In the genomic region with DNA sequence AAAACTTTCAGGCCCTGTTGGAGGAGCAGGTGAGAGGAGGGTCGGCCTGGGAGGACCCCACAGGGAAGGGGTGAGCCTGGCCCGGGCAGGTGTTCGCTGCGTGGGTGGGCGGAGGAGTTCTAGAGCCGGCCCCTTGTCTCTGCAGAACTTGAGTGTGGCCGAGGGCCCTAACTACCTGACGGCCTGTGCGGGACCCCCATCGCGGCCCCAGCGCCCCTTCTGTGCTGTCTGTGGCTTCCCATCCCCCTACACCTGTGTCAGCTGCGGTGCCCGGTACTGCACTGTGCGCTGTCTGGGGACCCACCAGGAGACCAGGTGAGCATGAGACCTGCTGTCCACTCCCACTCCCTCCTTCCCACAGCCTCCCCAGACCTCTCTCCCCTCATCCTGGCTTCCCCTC, we compare ENCODE assay signal across 20 cellular contexts. TPM values are rescaled to one million over a fixed set of nuclear protein-coding genes. Genes with fewer than 3 reads are reported as not detected.
DNase-seq lines count a peak whose midpoint lies in the region; ATAC-seq, FAIRE-seq and TF ChIP-seq lines count a peak whose summit lies in the region.
"Had no signal": no experiment of that assay in that cellular context is flagged by ENCODE, and none has a peak within 500 bp of the region (broad histone marks: within the 10 kb centered on the region; RNA-seq: fewer than 3 reads in every experiment).

No MANE protein-coding gene starts in this region.

- H3K9me3 ChIP-seq in HepG2 (ENCODE audit: low read length) (no peaks in the 10 kb centered on the region), right lobe of liver (no peaks in the 10 kb centered on the region), trophoblast cell (ENCODE audit: insufficient read depth, low read depth, low read length) (peaks cover 1% of the 10 kb centered on the region), aorta (ENCODE audit: control insufficient read depth, low read length) (no peaks in the 10 kb centered on the region)
- H3K9me3 ChIP-seq: BE2C had no signal

- no peak overlapping the region for H2BK120ac ChIP-seq in trophoblast cell (ENCODE audit: insufficient read depth, low read length, poor library complexity)

- no peak overlapping the region for H3K9ac ChIP-seq in HepG2 (ENCODE audit: insufficient read depth, low read depth, low read length)
- no peak overlapping the region for H3K9ac ChIP-seq in trophoblast cell (ENCODE audit: low read length)

- H3K18ac ChIP-seq in trophoblast cell (ENCODE audit: low read length): no peak overlapping the region

- TF ChIP-seq RAD21 in HepG2 (CRISPR knock-in tag; IDR thresholded peaks at IDR 0.05): no peak

- no peaks in the 10 kb centered on the region; a peak in 1 of 5 replicates for H3K27me3 ChIP-seq in HepG2 (ENCODE audit: control insufficient read depth in 1 of 2, insufficient read depth in 2 of 2, low read length in 2 of 2)
- no peaks in the 10 kb centered on the region for H3K27me3 ChIP-seq in right lobe of liver
- H3K27me3 ChIP-seq in trophoblast cell (ENCODE audit: insufficient read depth, low read length): no peaks in the 10 kb centered on the region
- no peaks in the 10 kb centered on the region for H3K27me3 ChIP-seq in aorta (ENCODE audit: control insufficient read depth in 1 of 2, insufficient read depth in 2 of 2, low read length in 1 of 2)
- H3K27me3 ChIP-seq: BE2C had no signal

- 97% methylated on average over 6 of the region's 15 CpGs for WGBS in HepG2 (ENCODE audit: low lambda C conversion rate)
- no CpG with 5 or more reads among the region's 15 CpGs for WGBS in right lobe of liver (ENCODE audit: insufficient coverage, low coverage, low lambda C conversion rate, missing lambda C conversion rate)
- no CpG with 5 or more reads among the region's 15 CpGs for WGBS in trophoblast cell (ENCODE audit: extremely low coverage, insufficient coverage, insufficient read length)
- WGBS in aorta, 2 donors: 96 to 97% methylated on average over 15 of the region's 15 CpGs

- TF ChIP-seq EP300 in HepG2 (IDR thresholded peaks at IDR 0.05; ENCODE audit: low read depth in 2 of 2, low read length in 2 of 2) (no peak), HepG2 (CRISPR knock-in tag; IDR thresholded peaks at IDR 0.05; ENCODE audit: borderline replicate concordance) (no peak)

- no peak overlapping the region for H3K23ac ChIP-seq in trophoblast cell (ENCODE audit: low read length)

- intact Hi-C loops in HepG2 (cut with micrococcal nuclease; ENCODE audit: unreplicated experiment) (no loop called here), right lobe of liver (cut with DNase I) (no loop called here), aorta (cut with DNase I) (no loop called here)

- no peak for TF ChIP-seq POLR2A in HepG2 (IDR thresholded peaks at IDR 0.05; ENCODE audit: insufficient read depth in 1 of 2, low read depth in 2 of 2, low read length in 2 of 2)
- TF ChIP-seq POLR2A in right lobe of liver (IDR thresholded peaks at IDR 0.05): no peak

- no peak overlapping the region for H2BK12ac ChIP-seq in trophoblast cell (ENCODE audit: low read length)

- no peak overlapping the region for H3K14ac ChIP-seq in trophoblast cell (ENCODE audit: low read length)

- H3K4me2 ChIP-seq in HepG2 (ENCODE audit: low read depth, low read length): no peak overlapping the region
- no peak overlapping the region for H3K4me2 ChIP-seq in trophoblast cell (ENCODE audit: low read length)

- H3K79me1 ChIP-seq in trophoblast cell (ENCODE audit: low read length): no peaks in the 10 kb centered on the region

- no peak overlapping the region for H2BK5ac ChIP-seq in trophoblast cell (ENCODE audit: low read depth, low read length, poor library complexity)

- H4K91ac ChIP-seq in trophoblast cell (ENCODE audit: low read depth, low read length): no peak overlapping the region

- CTCF ChIA-PET in HepG2 (lab: Yijun Ruan, JAX; ENCODE audit: low intra/inter-chr PET ratio, low total read pairs): no interaction called here

- BruUV-seq in HepG2 (replicated peaks; lab: Mats Ljungman, UMichigan): no TSS peak

- H2AK5ac ChIP-seq in trophoblast cell (ENCODE audit: low read length): no peak overlapping the region

- H3K79me2 ChIP-seq in HepG2 (ENCODE audit: insufficient read depth, low read length) (peaks cover 14% of the 10 kb centered on the region), trophoblast cell (ENCODE audit: control insufficient read depth, insufficient read depth, low read length, poor library complexity) (peaks cover 1% of the 10 kb centered on the region)

- no peak overlapping the region for H4K8ac ChIP-seq in trophoblast cell (ENCODE audit: low read depth, low read length)

- no peak overlapping the region for H2AFZ ChIP-seq in HepG2 (ENCODE audit: low read length)
- no peak overlapping the region for H2AFZ ChIP-seq in trophoblast cell (ENCODE audit: insufficient read depth, low read length, poor library complexity)

- no peak for DNase-seq in HepG2 (ENCODE audit: low spot score)
- DNase-seq in right lobe of liver: no peak
- DNase-seq in trophoblast cell: no peak
- no peak for DNase-seq in aorta
- no peak for DNase-seq in GM13977 (ENCODE audit: low spot score)
- DNase-seq in T-helper 1 cell: no peak
- DNase-seq in activated T-cell treated with anti-CD3 and anti-CD28 coated beads, Interleukin-2, amount 50 U/mL, for 48 hours: no peak
- DNase-seq: BE2C; CD8-positive, alpha-beta T cell; COR-L47; DMS53; GF-D8; HCEC 1CT had no signal

- H4K20me1 ChIP-seq in HepG2 (ENCODE audit: insufficient read depth, low read length): no peaks in the 10 kb centered on the region

- H3K4me1 ChIP-seq in HepG2 (ENCODE audit: insufficient read depth, low read length): peaks cover 23% of the 10 kb centered on the region
- H3K4me1 ChIP-seq in right lobe of liver: peaks cover 0 to 21% (median 7%) of the 10 kb centered on the region in 4 donors
- peaks cover 2 to 5% of the 10 kb centered on the region in 2 experiments for H3K4me1 ChIP-seq in trophoblast cell (ENCODE audit: control insufficient read depth in 1 of 2, insufficient read depth in 2 of 2, low read length in 2 of 2)
- no peaks in the 10 kb centered on the region for H3K4me1 ChIP-seq in aorta (ENCODE audit: control insufficient read depth in 1 of 2, insufficient read depth in 2 of 2, low read length in 2 of 2)
- H3K4me1 ChIP-seq: BE2C had no signal

- in situ Hi-C loops in HepG2 (cut with HindIII; ENCODE audit: extremely low pct_ligation_motif_present, low pct_unique_long_range_greater_than_20kb) (no loop called here), GM13977 (cut with MboI; ENCODE audit: low pct_unique_long_range_greater_than_20kb, low sequenced_read_pairs, unreplicated experiment) (no loop called here)

- POLR2A ChIA-PET in HepG2 (lab: Yijun Ruan, JAX): no interaction called here

- TF ChIP-seq CTCF in HepG2 (CRISPR knock-in tag; IDR thresholded peaks at IDR 0.05) (no peak), right lobe of liver (IDR thresholded peaks at IDR 0.05) (no peak), GM13977 (IDR thresholded peaks at IDR 0.05; ENCODE audit: extremely low read depth, insufficient read depth, missing control alignments) (no peak)

- H4K12ac ChIP-seq in trophoblast cell (ENCODE audit: low read depth, low read length): no peak overlapping the region

- no peak overlapping the region for H3K4ac ChIP-seq in trophoblast cell (ENCODE audit: low read depth, low read length)

- H3K27ac ChIP-seq in HepG2 (ENCODE audit: extremely low read length, insufficient read depth, low read length) (no peak overlapping the region), right lobe of liver (no peak overlapping the region), trophoblast cell (ENCODE audit: low read depth, low read length) (no peak overlapping the region), aorta (ENCODE audit: low read depth in 1 of 2, low read length in 2 of 2) (no peak overlapping the region)
- H3K27ac ChIP-seq: HL-60 had no signal

- H3K36me3 ChIP-seq in HepG2 (replicated peaks in 1 of 2; ENCODE audit: control insufficient read depth in 1 of 2, insufficient read depth in 2 of 2, low read length in 2 of 2) (peaks cover 4 to 37% of the 10 kb centered on the region in 2 experiments; a peak in 4 of 5 replicates), right lobe of liver (peaks cover 0 to 53% (median 22%) of the 10 kb centered on the region in 4 donors), trophoblast cell (ENCODE audit: control insufficient read depth in 1 of 2, insufficient read depth in 2 of 2, low read length in 2 of 2) (peaks cover 22 to 31% of the 10 kb centered on the region in 2 experiments), aorta (ENCODE audit: control insufficient read depth in 1 of 2, insufficient read depth in 2 of 2, low read length in 1 of 2) (peaks cover 0 to 1% of the 10 kb centered on the region in 2 donors)

- H3K4me3 ChIP-seq in HepG2 (replicated peaks in 1 of 3; ENCODE audit: insufficient read depth in 1 of 3, low read depth in 2 of 3, low read length in 3 of 3) (no peak overlapping the region), right lobe of liver (no peak overlapping the region), trophoblast cell (ENCODE audit: low read depth, low read length) (peak overlapping the region; percentile 41), aorta (ENCODE audit: low read length in 2 of 2) (no peak overlapping the region)

- ATAC-seq in HepG2 (no peak), right lobe of liver (no peak), esophagus mucosa (peak; percentile 17), aorta (ENCODE audit: low FRiP score) (peak; percentile 26)
- ATAC-seq: CD8-positive, alpha-beta T cell had no signal

- FAIRE-seq in HepG2 (lab: Jason Lieb, UNC): no peak
- FAIRE-seq: A204.1, D721Med had no signal

RNA-seq across cellular contexts. Expression of gene ZNHIT1, which starts 5.6 kb away (rescaled TPM):
- total RNA-seq in HepG2 (2016; rRNA removed; fragmentation: Illumina TruSeq; extraction: Trizol) (64.5 and 66.5 TPM in 2 replicates), right lobe of liver (100 to 1,000 TPM in 4 of 6 experiments, 10 to 100 TPM in 2; 68.3 to 159 (median 111) TPM), esophagus mucosa (53.8 TPM), aorta (10 to 100 TPM; 48.7 to 54.4 TPM)
- total RNA-seq in HepG2 (2016; cell fraction: cytosol; rRNA removed; fragmentation: Illumina TruSeq; extraction: Trizol; ENCODE audit: low read depth): 64.0 and 69.5 TPM in 2 replicates
- total RNA-seq in HepG2 (2016; cell fraction: insoluble cytoplasmic fraction; rRNA removed; fragmentation: Illumina TruSeq; extraction: Trizol): 68.4 and 76.1 TPM in 2 replicates
- total RNA-seq in HepG2 (2016; cell fraction: membrane; rRNA removed; fragmentation: Illumina TruSeq; extraction: Trizol): 53.8 and 60.2 TPM in 2 replicates
- 26.8 and 31.3 TPM in 2 replicates for total RNA-seq in HepG2 (2016; cell fraction: nucleus; rRNA removed; fragmentation: Illumina TruSeq; extraction: Trizol)
- polyA plus RNA-seq in HepG2 (2011; rRNA removed) (32.5 and 36.8 TPM in 2 replicates), aorta (100 to 1,000 TPM in 1 of 2 donors, 10 to 100 TPM in 1; 95.8 to 114 TPM)
- polyA plus RNA-seq in HepG2 (2011; cell fraction: cytosol; rRNA removed): 42.7 and 52.4 TPM in 2 replicates
- 23.5 and 25.9 TPM in 2 replicates for polyA plus RNA-seq in HepG2 (2011; cell fraction: nucleus; rRNA removed)
- polyA plus RNA-seq in HepG2 (2012): 41.6 and 44.7 TPM in 2 replicates
- 71.9 and 73.7 TPM in 2 replicates for polyA plus RNA-seq in HepG2 (2016; cell fraction: cytosol; fragmentation: Illumina TruSeq; extraction: Trizol; ENCODE audit: low read depth)
- 68.8 and 69.1 TPM in 2 replicates for polyA plus RNA-seq in HepG2 (2016; cell fraction: insoluble cytoplasmic fraction; fragmentation: Illumina TruSeq; extraction: Trizol; ENCODE audit: low read depth)
- 47.5 and 51.9 TPM in 2 replicates for polyA plus RNA-seq in HepG2 (2016; cell fraction: membrane; fragmentation: Illumina TruSeq; extraction: Trizol; ENCODE audit: low read depth)
- polyA plus RNA-seq in HepG2 (2016; cell fraction: nucleus; fragmentation: Illumina TruSeq; extraction: Trizol; ENCODE audit: insufficient read depth, low read depth): 57.2 and 62.8 TPM in 2 replicates
- polyA minus RNA-seq in HepG2 (2011; rRNA and poly(A)+ RNA removed; ENCODE audit: low replicate concordance): 23.4 and 35.9 TPM in 2 replicates
- polyA minus RNA-seq in HepG2 (2011; cell fraction: cytosol; rRNA and poly(A)+ RNA removed): 21.7 and 22.1 TPM in 2 replicates
- polyA minus RNA-seq in HepG2 (2011; cell fraction: nucleus; rRNA and poly(A)+ RNA removed): 5.4 and 6.3 TPM in 2 replicates
- polyA plus RNA-seq in trophoblast cell (2013): 69.1 and 70.0 TPM in 2 replicates

RNA-seq across cellular contexts. Expression of gene PLOD3, which starts 6.1 kb away (rescaled TPM):
- total RNA-seq in HepG2 (2016; rRNA removed; fragmentation: Illumina TruSeq; extraction: Trizol) (22.2 and 67.4 TPM in 2 replicates), right lobe of liver (10 to 100 TPM; 41.7 to 57.5 (median 54.3) TPM), esophagus mucosa (10.6 TPM), aorta (10 to 100 TPM; 51.8 to 70.6 TPM)
- total RNA-seq in HepG2 (2016; cell fraction: cytosol; rRNA removed; fragmentation: Illumina TruSeq; extraction: Trizol; ENCODE audit: low read depth): 23.9 and 25.4 TPM in 2 replicates
- total RNA-seq in HepG2 (2016; cell fraction: insoluble cytoplasmic fraction; rRNA removed; fragmentation: Illumina TruSeq; extraction: Trizol): 20.2 and 72.6 TPM in 2 replicates
- total RNA-seq in HepG2 (2016; cell fraction: membrane; rRNA removed; fragmentation: Illumina TruSeq; extraction: Trizol): 24.4 and 25.4 TPM in 2 replicates
- 63.9 and 86.6 TPM in 2 replicates for total RNA-seq in HepG2 (2016; cell fraction: nucleus; rRNA removed; fragmentation: Illumina TruSeq; extraction: Trizol)
- polyA plus RNA-seq in HepG2 (2011; rRNA removed) (65.8 and 69.0 TPM in 2 replicates), aorta (10 to 100 TPM; 27.2 to 48.5 TPM)
- 46.3 and 69.3 TPM in 2 replicates for polyA plus RNA-seq in HepG2 (2011; cell fraction: cytosol; rRNA removed)
- polyA plus RNA-seq in HepG2 (2011; cell fraction: nucleus; rRNA removed): 162 and 195 TPM in 2 replicates
- 53.0 and 94.8 TPM in 2 replicates for polyA plus RNA-seq in HepG2 (2012)
- polyA plus RNA-seq in HepG2 (2016; cell fraction: cytosol; fragmentation: Illumina TruSeq; extraction: Trizol; ENCODE audit: low read depth): 12.2 and 13.8 TPM in 2 replicates
- polyA plus RNA-seq in HepG2 (2016; cell fraction: insoluble cytoplasmic fraction; fragmentation: Illumina TruSeq; extraction: Trizol; ENCODE audit: low read depth): 27.9 and 38.5 TPM in 2 replicates
- polyA plus RNA-seq in HepG2 (2016; cell fraction: membrane; fragmentation: Illumina TruSeq; extraction: Trizol; ENCODE audit: low read depth): 21.2 and 23.4 TPM in 2 replicates
- 217 and 227 TPM in 2 replicates for polyA plus RNA-seq in HepG2 (2016; cell fraction: nucleus; fragmentation: Illumina TruSeq; extraction: Trizol; ENCODE audit: insufficient read depth, low read depth)
- polyA minus RNA-seq in HepG2 (2011; rRNA and poly(A)+ RNA removed; ENCODE audit: low replicate concordance): 44.4 and 96.8 TPM in 2 replicates
- 55.0 and 69.8 TPM in 2 replicates for polyA minus RNA-seq in HepG2 (2011; cell fraction: cytosol; rRNA and poly(A)+ RNA removed)
- polyA minus RNA-seq in HepG2 (2011; cell fraction: nucleus; rRNA and poly(A)+ RNA removed): 37.7 and 50.2 TPM in 2 replicates
- polyA plus RNA-seq in trophoblast cell (2013): 72.0 and 76.5 TPM in 2 replicates

RNA-seq across cellular contexts. Expression of gene CLDN15, which starts 14.1 kb away (rescaled TPM):
- 2.2 and 7.1 TPM in 2 replicates for total RNA-seq in HepG2 (2016; rRNA removed; fragmentation: Illumina TruSeq; extraction: Trizol)
- total RNA-seq in HepG2 (2016; cell fraction: cytosol; rRNA removed; fragmentation: Illumina TruSeq; extraction: Trizol; ENCODE audit: low read depth): 1.6 and 1.9 TPM in 2 replicates
- total RNA-seq in HepG2 (2016; cell fraction: insoluble cytoplasmic fraction; rRNA removed; fragmentation: Illumina TruSeq; extraction: Trizol): 1.7 and 7.0 TPM in 2 replicates
- total RNA-seq in HepG2 (2016; cell fraction: membrane; rRNA removed; fragmentation: Illumina TruSeq; extraction: Trizol): 2.3 and 3.3 TPM in 2 replicates
- total RNA-seq in HepG2 (2016; cell fraction: nucleus; rRNA removed; fragmentation: Illumina TruSeq; extraction: Trizol): 8.2 and 12.3 TPM in 2 replicates
- 17.8 and 20.6 TPM in 2 replicates for polyA plus RNA-seq in HepG2 (2011; rRNA removed)
- polyA plus RNA-seq in HepG2 (2011; cell fraction: cytosol; rRNA removed): 5.9 and 8.1 TPM in 2 replicates
- polyA plus RNA-seq in HepG2 (2011; cell fraction: nucleus; rRNA removed): 79.5 and 89.0 TPM in 2 replicates
- polyA plus RNA-seq in HepG2 (2012): 7.2 and 11.3 TPM in 2 replicates
- 1.8 and 1.9 TPM in 2 replicates for polyA plus RNA-seq in HepG2 (2016; cell fraction: cytosol; fragmentation: Illumina TruSeq; extraction: Trizol; ENCODE audit: low read depth)
- 2.5 and 3.3 TPM in 2 replicates for polyA plus RNA-seq in HepG2 (2016; cell fraction: insoluble cytoplasmic fraction; fragmentation: Illumina TruSeq; extraction: Trizol; ENCODE audit: low read depth)
- 2.7 and 4.4 TPM in 2 replicates for polyA plus RNA-seq in HepG2 (2016; cell fraction: membrane; fragmentation: Illumina TruSeq; extraction: Trizol; ENCODE audit: low read depth)
- polyA plus RNA-seq in HepG2 (2016; cell fraction: nucleus; fragmentation: Illumina TruSeq; extraction: Trizol; ENCODE audit: insufficient read depth, low read depth): 36.5 and 40.0 TPM in 2 replicates
- 15.5 and 16.2 TPM in 2 replicates for polyA minus RNA-seq in HepG2 (2011; rRNA and poly(A)+ RNA removed; ENCODE audit: low replicate concordance)
- polyA minus RNA-seq in HepG2 (2011; cell fraction: cytosol; rRNA and poly(A)+ RNA removed): 2.0 and 3.3 TPM in 2 replicates
- 18.2 TPM in 2 replicates for polyA minus RNA-seq in HepG2 (2011; cell fraction: nucleus; rRNA and poly(A)+ RNA removed)
- total RNA-seq in right lobe of liver: 10 to 100 TPM in 2 of 6 experiments, 1 to 10 TPM in 4; 5.9 to 10.8 (median 9.2) TPM
- total RNA-seq in esophagus mucosa: 2.9 TPM
- polyA plus RNA-seq in trophoblast cell (2013): 5.2 and 5.5 TPM in 2 replicates
- total RNA-seq in aorta: 10 to 100 TPM in 1 of 2 donors, 1 to 10 TPM in 1; 7.5 to 14.8 TPM
- 10 to 100 TPM in 1 of 2 donors, 1 to 10 TPM in 1; 6.5 to 19.7 TPM for polyA plus RNA-seq in aorta
- polyA plus RNA-seq: CD14-positive monocyte had no signal

RNA-seq across cellular contexts. Expression of gene FIS1, which starts 21.4 kb away (rescaled TPM):
- total RNA-seq in HepG2 (2016; rRNA removed; fragmentation: Illumina TruSeq; extraction: Trizol) (97.5 and 122 TPM in 2 replicates), right lobe of liver (100 to 1,000 TPM; 105 to 228 (median 134) TPM), esophagus mucosa (143 TPM), aorta (100 to 1,000 TPM; 146 to 155 TPM)
- total RNA-seq in HepG2 (2016; cell fraction: cytosol; rRNA removed; fragmentation: Illumina TruSeq; extraction: Trizol; ENCODE audit: low read depth): 100 and 125 TPM in 2 replicates
- total RNA-seq in HepG2 (2016; cell fraction: insoluble cytoplasmic fraction; rRNA removed; fragmentation: Illumina TruSeq; extraction: Trizol): 102 and 131 TPM in 2 replicates
- 121 and 149 TPM in 2 replicates for total RNA-seq in HepG2 (2016; cell fraction: membrane; rRNA removed; fragmentation: Illumina TruSeq; extraction: Trizol)
- 45.4 and 52.1 TPM in 2 replicates for total RNA-seq in HepG2 (2016; cell fraction: nucleus; rRNA removed; fragmentation: Illumina TruSeq; extraction: Trizol)
- polyA plus RNA-seq in HepG2 (2011; rRNA removed) (97.5 and 101 TPM in 2 replicates), aorta (100 to 1,000 TPM; 294 to 333 TPM)
- polyA plus RNA-seq in HepG2 (2011; cell fraction: cytosol; rRNA removed): 160 and 210 TPM in 2 replicates
- polyA plus RNA-seq in HepG2 (2011; cell fraction: nucleus; rRNA removed): 129 and 133 TPM in 2 replicates
- 51.7 and 63.6 TPM in 2 replicates for polyA plus RNA-seq in HepG2 (2012)
- polyA plus RNA-seq in HepG2 (2016; cell fraction: cytosol; fragmentation: Illumina TruSeq; extraction: Trizol; ENCODE audit: low read depth): 123 and 156 TPM in 2 replicates
- 123 and 128 TPM in 2 replicates for polyA plus RNA-seq in HepG2 (2016; cell fraction: insoluble cytoplasmic fraction; fragmentation: Illumina TruSeq; extraction: Trizol; ENCODE audit: low read depth)
- polyA plus RNA-seq in HepG2 (2016; cell fraction: membrane; fragmentation: Illumina TruSeq; extraction: Trizol; ENCODE audit: low read depth): 120 and 131 TPM in 2 replicates
- 87.9 and 91.1 TPM in 2 replicates for polyA plus RNA-seq in HepG2 (2016; cell fraction: nucleus; fragmentation: Illumina TruSeq; extraction: Trizol; ENCODE audit: insufficient read depth, low read depth)
- polyA minus RNA-seq in HepG2 (2011; rRNA and poly(A)+ RNA removed; ENCODE audit: low replicate concordance): 39.1 and 61.0 TPM in 2 replicates
- polyA minus RNA-seq in HepG2 (2011; cell fraction: cytosol; rRNA and poly(A)+ RNA removed): 19.9 and 20.4 TPM in 2 replicates
- 35.4 and 38.3 TPM in 2 replicates for polyA minus RNA-seq in HepG2 (2011; cell fraction: nucleus; rRNA and poly(A)+ RNA removed)
- 109 and 114 TPM in 2 replicates for polyA plus RNA-seq in trophoblast cell (2013)

RNA-seq across cellular contexts. Expression of gene MOGAT3, which starts 22.7 kb away (rescaled TPM):
- total RNA-seq in HepG2 (2016; rRNA removed; fragmentation: Illumina TruSeq; extraction: Trizol) (5.5 and 22.5 TPM in 2 replicates), right lobe of liver (10 to 100 TPM in 5 of 6 experiments, 1 to 10 TPM in 1; 8.4 to 28.6 (median 15.7) TPM), esophagus mucosa (not detected), aorta (not detected)
- total RNA-seq in HepG2 (2016; cell fraction: cytosol; rRNA removed; fragmentation: Illumina TruSeq; extraction: Trizol; ENCODE audit: low read depth): 4.9 TPM in 2 replicates
- 5.7 and 22.7 TPM in 2 replicates for total RNA-seq in HepG2 (2016; cell fraction: insoluble cytoplasmic fraction; rRNA removed; fragmentation: Illumina TruSeq; extraction: Trizol)
- 4.8 and 5.0 TPM in 2 replicates for total RNA-seq in HepG2 (2016; cell fraction: membrane; rRNA removed; fragmentation: Illumina TruSeq; extraction: Trizol)
- total RNA-seq in HepG2 (2016; cell fraction: nucleus; rRNA removed; fragmentation: Illumina TruSeq; extraction: Trizol): 38.2 and 46.4 TPM in 2 replicates
- polyA plus RNA-seq in HepG2 (2011; rRNA removed) (30.5 and 39.2 TPM in 2 replicates), aorta (1 to 10 TPM in 1 of 2 donors, not detected in 1; 5.4 TPM)
- polyA plus RNA-seq in HepG2 (2011; cell fraction: cytosol; rRNA removed): 16.6 and 17.2 TPM in 2 replicates
- polyA plus RNA-seq in HepG2 (2011; cell fraction: nucleus; rRNA removed): 82.9 and 84.5 TPM in 2 replicates
- polyA plus RNA-seq in HepG2 (2012): 17.1 and 24.2 TPM in 2 replicates
- 1.8 and 2.5 TPM in 2 replicates for polyA plus RNA-seq in HepG2 (2016; cell fraction: cytosol; fragmentation: Illumina TruSeq; extraction: Trizol; ENCODE audit: low read depth)
- 5.6 and 6.9 TPM in 2 replicates for polyA plus RNA-seq in HepG2 (2016; cell fraction: insoluble cytoplasmic fraction; fragmentation: Illumina TruSeq; extraction: Trizol; ENCODE audit: low read depth)
- polyA plus RNA-seq in HepG2 (2016; cell fraction: membrane; fragmentation: Illumina TruSeq; extraction: Trizol; ENCODE audit: low read depth): 2.9 and 3.0 TPM in 2 replicates
- polyA plus RNA-seq in HepG2 (2016; cell fraction: nucleus; fragmentation: Illumina TruSeq; extraction: Trizol; ENCODE audit: insufficient read depth, low read depth): 38.7 and 42.5 TPM in 2 replicates
- 121 TPM in 1 of 2 replicates, not detected in the other for polyA minus RNA-seq in HepG2 (2011; rRNA and poly(A)+ RNA removed; ENCODE audit: low replicate concordance)
- 14.9 and 15.6 TPM in 2 replicates for polyA minus RNA-seq in HepG2 (2011; cell fraction: cytosol; rRNA and poly(A)+ RNA removed)
- 233 and 284 TPM in 2 replicates for polyA minus RNA-seq in HepG2 (2011; cell fraction: nucleus; rRNA and poly(A)+ RNA removed)
- 0.04 TPM in 1 of 2 replicates, not detected in the other for polyA plus RNA-seq in trophoblast cell (2013)
- total RNA-seq: CD8-positive, alpha-beta T cell; H4 had no signal
- polyA plus RNA-seq: AG04450, CD14-positive monocyte had no signal

Comparison
In these comparisons a context has a peak if more than half of its experiments do, and no peak if none do; other contexts are left out.
1. ATAC-seq: peak in esophagus mucosa (single experiment) and aorta (single experiment); none in HepG2 (single experiment) and right lobe of liver (0 of 4).